In the genomic region with DNA sequence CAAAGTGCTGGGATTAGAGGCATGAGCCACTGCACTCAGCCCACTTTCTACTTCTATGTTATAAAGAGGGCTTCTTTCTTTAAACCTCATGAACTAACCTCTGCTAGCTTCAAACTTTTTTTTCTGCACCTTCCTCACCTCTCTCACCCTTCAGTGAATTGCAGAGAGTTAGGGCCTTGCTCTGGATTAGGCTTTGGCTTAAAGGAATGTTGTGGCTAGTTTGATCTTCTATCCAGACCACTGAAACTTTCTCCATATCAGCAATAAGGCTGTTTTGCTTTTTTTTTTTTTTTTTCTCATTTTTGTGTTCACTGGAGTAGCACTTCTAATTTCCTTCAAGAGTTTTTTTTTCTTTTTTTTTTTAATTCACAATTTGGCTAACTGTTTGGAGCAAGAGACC, we compare ENCODE assay signal across 28 cellular contexts.
DNase-seq lines count a peak whose midpoint lies in the region; ATAC-seq and FAIRE-seq lines count a peak whose summit lies in the region.
"Had no signal": no experiment of that assay in that cellular context is flagged by ENCODE, and none has a peak within 500 bp of the region (broad histone marks: within the 10 kb centered on the region; RNA-seq: fewer than 3 reads in every experiment).

No MANE protein-coding gene starts in this region.

- H3K4ac ChIP-seq in neuronal stem cell (ENCODE audit: low read length): no peak overlapping the region

- H4K20me1 ChIP-seq in BLaER1: no peaks in the 10 kb centered on the region

- DNase-seq in RCC 7860 (ENCODE audit: low spot score) (no peak), kidney glomerular epithelial cell (lab: John Stamatoyannopoulos, UW) (peak; percentile 59), neuronal stem cell (ENCODE audit: low spot score) (no peak), NCI-H345 (lab: John Stamatoyannopoulos, UW) (no peak)
- DNase-seq in activated effector memory CD4-positive, alpha-beta T cell treated with anti-CD3 and anti-CD28 coated beads, Interleukin-2, amount 50 U/mL, for 16 hours: no peak
- DNase-seq: Caco-2; CD8-positive, alpha-beta T cell; DMS 273 treated with DMSO at 0.1 percent for 48 hours; DMS79; EL; GDM1; H9; Kasumi-1; NCI-H1092 treated with DMSO at 0.1 percent for 48 hours; NCI-H1436 treated with DMSO at 0.1 percent for 48 hours; NCI-H187 treated with DMSO at 0.1 percent for 48 hours; NCI-H2171 treated with DMSO at 0.1 percent for 48 hours; NCI-H524; NCI-H748 treated with DMSO at 0.1 percent for 48 hours; SJCRH30 had no signal

- peaks cover 31% of the 10 kb centered on the region for H3K4me1 ChIP-seq in BLaER1
- peaks cover 0 to 20% of the 10 kb centered on the region in 2 donors for H3K4me1 ChIP-seq in neuronal stem cell (ENCODE audit: control insufficient read depth in 2 of 2, insufficient read depth in 1 of 2, low read depth in 1 of 2, low read length in 2 of 2)
- H3K4me1 ChIP-seq: Caco-2, SJCRH30 had no signal

- H2BK12ac ChIP-seq in neuronal stem cell (ENCODE audit: low read length): no peak overlapping the region

- H3K27me3 ChIP-seq in BLaER1 (no peaks in the 10 kb centered on the region), neuronal stem cell (ENCODE audit: control insufficient read depth in 3 of 3, insufficient read depth in 3 of 3, low read depth in 1 of 3, low read length in 3 of 3) (no peaks in the 10 kb centered on the region)
- H3K27me3 ChIP-seq: SJCRH30 had no signal

- H3K27ac ChIP-seq in BLaER1 (no peak overlapping the region), neuronal stem cell (replicated peaks; ENCODE audit: low read length) (peak overlapping the region; percentile 36)
- H3K27ac ChIP-seq: C4-2B, SJCRH30 had no signal

- no peak overlapping the region for H4K91ac ChIP-seq in neuronal stem cell (ENCODE audit: low read depth, low read length, poor library complexity)

- H3K9me3 ChIP-seq in BLaER1 (peaks cover 24% of the 10 kb centered on the region), neuronal stem cell (replicated peaks in 1 of 2; ENCODE audit: control insufficient read depth in 2 of 2, insufficient read depth in 1 of 2, low read depth in 1 of 2, low read length in 2 of 2) (no peaks in the 10 kb centered on the region)
- H3K9me3 ChIP-seq: Caco-2, SJCRH30 had no signal

- no peak overlapping the region for H2BK15ac ChIP-seq in neuronal stem cell (ENCODE audit: low read length)

- no peaks in the 10 kb centered on the region for H3K79me1 ChIP-seq in neuronal stem cell (ENCODE audit: low read depth, low read length)

- H3K4me2 ChIP-seq in BLaER1 (0 out of 2 replicates have a peak overlapping the region, but pooled peaks have one; percentile 11), neuronal stem cell (ENCODE audit: insufficient read depth, low read length, poor library complexity, severe bottlenecking) (no peak overlapping the region)
- H3K4me2 ChIP-seq: GM23338 had no signal

- no peak overlapping the region for H4K8ac ChIP-seq in neuronal stem cell (ENCODE audit: low read depth, low read length)

- H3K18ac ChIP-seq in neuronal stem cell (ENCODE audit: low read length): no peak overlapping the region

- H3K4me3 ChIP-seq in BLaER1 (no peak overlapping the region), neuronal stem cell (ENCODE audit: low read length in 2 of 2) (no peak overlapping the region)
- H3K4me3 ChIP-seq: GM12878, GM23338, K562, SJCRH30 had no signal

- no peak overlapping the region for H3K23ac ChIP-seq in neuronal stem cell (ENCODE audit: low read depth, low read length, poor library complexity)

- H3K36me3 ChIP-seq in BLaER1 (no peaks in the 10 kb centered on the region), neuronal stem cell (replicated peaks in 1 of 2; ENCODE audit: control insufficient read depth in 2 of 2, insufficient read depth in 2 of 2, low read length in 2 of 2) (no peaks in the 10 kb centered on the region)
- H3K36me3 ChIP-seq: SJCRH30 had no signal

- H3K9ac ChIP-seq in BLaER1: no peak overlapping the region
- H3K9ac ChIP-seq in neuronal stem cell (ENCODE audit: low read depth, low read length, poor library complexity): no peak overlapping the region

- H2BK120ac ChIP-seq in neuronal stem cell (ENCODE audit: low read depth, low read length): no peak overlapping the region

- no peak overlapping the region for H3K14ac ChIP-seq in neuronal stem cell (ENCODE audit: low read length)

- no peak overlapping the region for H2BK5ac ChIP-seq in neuronal stem cell (ENCODE audit: low read length)

- no peak overlapping the region for H2AFZ ChIP-seq in neuronal stem cell (ENCODE audit: low read length)
- H2AFZ ChIP-seq: GM23338 had no signal

- ATAC-seq in GM19035 (IDR thresholded peaks at IDR 0.05; ENCODE audit: unreplicated experiment): no peak
- ATAC-seq: CD8-positive, alpha-beta T cell; GM12878; GM23338; K562; Right ventricle myocardium inferior had no signal

- H2AK5ac ChIP-seq in neuronal stem cell (ENCODE audit: low read depth, low read length): no peak overlapping the region

- FAIRE-seq in RCC 7860 (lab: Jason Lieb, UNC): peak; percentile 52
- FAIRE-seq: GM12878, HTR-8/SVneo, K562 had no signal
